Comparison of ENCODE assay signal across 17 cellular contexts in genomic region chr7:40003586-40003985, GRCh38.
"Had no signal": no experiment of that assay in that cellular context is flagged by ENCODE, and none has a peak within 500 bp of the region (broad histone marks: within the 10 kb centered on the region; RNA-seq: fewer than 3 reads in every experiment).

No MANE protein-coding gene starts in this region.

- H3K4me3 Mint-ChIP-seq: activated CD4-positive, alpha-beta memory T cell treated with anti-CD3 and anti-CD28 coated beads for 36 hours; activated naive CD8-positive, alpha-beta T cell treated with anti-CD3 and anti-CD28 coated beads, Interleukin-2, amount 10 ng/mL, durations not matched to agents 7 days and 5 days had no signal

- H3K27me3 ChIP-seq: breast epithelium, heart left ventricle, tibial nerve had no signal

- DNase-seq: activated CD4-positive, alpha-beta memory T cell treated with anti-CD3 and anti-CD28 coated beads for 36 hours; activated CD4-positive, CD25-positive, alpha-beta regulatory T cell treated with anti-CD3 and anti-CD28 coated beads, Interleukin-2, amount 50 U/mL, for 72 hours; activated gamma-delta T cell; activated naive CD8-positive, alpha-beta T cell treated with anti-CD3 and anti-CD28 coated beads, Interleukin-2, amount 10 ng/mL, durations not matched to agents 7 days and 5 days; activated T-cell treated with anti-CD3 and anti-CD28 coated beads, Interleukin-2, amount 50 U/mL, for 48 hours; anterior cingulate cortex; foreskin melanocyte; heart left ventricle; islet precursor cell; mammary epithelial cell; posterior cingulate gyrus; right cardiac atrium; T-helper 9 cell had no signal

- H3K4me2 ChIP-seq: smooth muscle cell had no signal

- H3K27ac ChIP-seq: breast epithelium, heart left ventricle, tibial nerve had no signal

- H3K9me3 Mint-ChIP-seq: activated CD4-positive, alpha-beta memory T cell treated with anti-CD3 and anti-CD28 coated beads for 36 hours; activated naive CD8-positive, alpha-beta T cell treated with anti-CD3 and anti-CD28 coated beads, Interleukin-2, amount 10 ng/mL, durations not matched to agents 7 days and 5 days had no signal

- H3K27me3 Mint-ChIP-seq: activated CD4-positive, alpha-beta memory T cell treated with anti-CD3 and anti-CD28 coated beads for 36 hours; activated naive CD8-positive, alpha-beta T cell treated with anti-CD3 and anti-CD28 coated beads, Interleukin-2, amount 10 ng/mL, durations not matched to agents 7 days and 5 days had no signal

- H3K36me3 ChIP-seq: breast epithelium had no signal

- H3K9me3 ChIP-seq: breast epithelium, heart left ventricle, tibial nerve had no signal

- H3K4me1 ChIP-seq: breast epithelium had no signal

- H3K4me3 ChIP-seq: breast epithelium, heart left ventricle, smooth muscle cell, tibial nerve had no signal

- H3K27ac Mint-ChIP-seq: activated CD4-positive, alpha-beta memory T cell treated with anti-CD3 and anti-CD28 coated beads for 36 hours had no signal

- ATAC-seq: heart left ventricle, left lobe of liver, right cardiac atrium had no signal
